In the genomic region with DNA sequence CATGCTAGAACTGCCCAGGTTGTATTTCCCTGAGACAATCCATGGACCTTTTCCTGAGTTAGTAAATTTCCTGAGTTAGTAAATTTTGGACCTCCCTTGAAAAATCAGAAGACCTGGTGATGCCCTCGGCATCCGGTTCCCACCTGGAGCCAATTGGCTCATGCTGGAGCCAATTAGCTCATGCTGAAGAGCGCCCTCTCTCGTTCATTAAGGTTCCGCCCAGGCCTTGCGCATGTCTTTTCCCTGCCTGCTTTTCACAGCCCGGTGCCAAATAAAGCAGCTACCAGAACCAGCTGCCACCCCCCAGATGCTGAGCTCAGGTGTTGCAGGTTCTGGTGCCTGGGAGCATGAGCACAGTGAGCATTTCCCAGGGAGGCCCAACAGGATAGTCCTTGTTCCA, we compare ENCODE assay signal across 1 cellular context.
TF ChIP-seq lines count a peak whose summit lies in the region.

No MANE protein-coding gene starts in this region.

TF ChIP-seq in K562, 482 proteins besides CTCF, POLR2A, EP300 and RAD21:
- no peak for TF ChIP-seq ZNF146 (CRISPR knock-in tag; IDR thresholded peaks at IDR 0.05; ENCODE audit: unreplicated experiment)
- TF ChIP-seq NRF1 (conservative IDR thresholded peaks at IDR 0.05 in 1 of 2, IDR thresholded peaks at IDR 0.05 in 1 of 2) = peak; percentile 52 to 65; a peak in 3 of 4 replicates
